13 cellular contexts compared by ENCODE assay signal in the genomic region with DNA sequence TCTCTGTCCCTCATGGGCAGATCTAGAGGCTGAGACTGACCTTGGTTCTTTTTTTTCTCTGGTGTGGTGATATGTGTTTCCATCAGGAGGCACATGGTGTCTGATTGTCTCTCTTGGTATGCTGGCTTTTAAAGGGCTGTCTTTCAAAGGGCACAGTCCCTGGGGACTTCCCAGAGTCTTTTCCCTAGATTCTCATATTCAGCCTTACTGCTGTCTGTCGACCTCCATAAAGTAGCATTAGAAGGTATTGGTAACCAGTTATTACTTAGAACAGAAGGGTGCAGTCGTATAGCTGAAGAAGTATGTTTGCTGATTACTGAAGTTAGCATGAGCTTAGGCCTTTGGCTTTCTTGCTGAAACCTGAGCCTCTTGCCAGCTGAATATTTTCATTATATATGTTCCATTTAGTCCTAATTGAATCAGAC.
DNase-seq lines count a peak whose midpoint lies in the region; ATAC-seq, FAIRE-seq and TF ChIP-seq lines count a peak whose summit lies in the region.
"Had no signal": no experiment of that assay in that cellular context is flagged by ENCODE, and none has a peak within 500 bp of the region (broad histone marks: within the 10 kb centered on the region; RNA-seq: fewer than 3 reads in every experiment).

No MANE protein-coding gene starts in this region.

- POLR2A ChIA-PET in GM12878 (lab: Charles Lee) = no interaction called here

- RAD21 ChIA-PET in GM12878 (lab: Charles Lee; ENCODE audit: unreplicated experiment) = interaction anchor here (1.0 kb wide), 1 partner anchor 8 kb away, joined by 5 read pairs; no protein-coding TSS in a partner anchor

- H3K36me3 ChIP-seq in GM12878 (ENCODE audit: control insufficient read depth in 2 of 2, insufficient read depth in 2 of 2, low read length in 1 of 2) = no peaks in the 10 kb centered on the region
- H3K36me3 ChIP-seq in spleen = peaks cover 0 to 53% (median 6%) of the 10 kb centered on the region in 6 donors

- intact Hi-C loops in GM12878 (cut with micrococcal nuclease; ENCODE audit: unreplicated experiment) (no loop called here), right cardiac atrium (cut with DNase I) (no loop called here), spleen (cut with DNase I; ENCODE audit: low total_unique reads) (no loop called here)

- TF ChIP-seq RAD21 in GM12878 (IDR thresholded peaks at IDR 0.05; ENCODE audit: insufficient read depth, low read depth, low read length) = no peak

- H3K27me3 ChIP-seq in GM12878 (replicated peaks in 1 of 2; ENCODE audit: control insufficient read depth in 2 of 2, insufficient read depth in 2 of 2, low read length in 1 of 2) (no peaks in the 10 kb centered on the region), right cardiac atrium (ENCODE audit: control insufficient read depth, insufficient read depth) (no peaks in the 10 kb centered on the region), spleen (replicated peaks in 1 of 7) (no peaks in the 10 kb centered on the region)

- H3K79me2 ChIP-seq in GM12878 (ENCODE audit: control insufficient read depth, insufficient read depth, low read length) = no peaks in the 10 kb centered on the region

- 93% methylated on average over 2 of the region's 2 CpGs for WGBS in GM12878 (ENCODE audit: insufficient coverage, insufficient replicate concordance, low lambda C conversion rate, missing lambda C conversion rate)
- 64% methylated on average over 2 of the region's 2 CpGs for WGBS in right cardiac atrium
- WGBS in spleen, 5 donors = 69 to 92% (median 77%) methylated on average over 2 of the region's 2 CpGs

- TF ChIP-seq POLR2A in GM12878 (IDR thresholded peaks at IDR 0.05; ENCODE audit: low read depth, low read length) = no peak
- TF ChIP-seq POLR2A in spleen (IDR thresholded peaks at IDR 0.05) = no peak

- H3K4me1 ChIP-seq in GM12878 (ENCODE audit: control insufficient read depth, insufficient read depth, low read length) (peaks cover 2% of the 10 kb centered on the region; the same call in 1 of the 2 replicates), right cardiac atrium (ENCODE audit: control insufficient read depth, insufficient read depth, low read length) (peaks cover 8% of the 10 kb centered on the region), spleen (peaks cover 0 to 48% (median 17%) of the 10 kb centered on the region in 6 donors)

- DNase-seq in NCI-H2227 (lab: John Stamatoyannopoulos, UW; ENCODE audit: unreplicated experiment) (peak; percentile 9), NCI-H2227 treated with DMSO at 0.1 percent for 48 hours (lab: John Stamatoyannopoulos, UW) (no peak), GM12878 (ENCODE audit: low read depth, low spot score) (no peak), right cardiac atrium (no peak), spleen (no peak), ecto neural progenitor cell (ENCODE audit: low spot score) (no peak)
- DNase-seq: 8988T; activated CD8-positive, alpha-beta memory T cell treated with anti-CD3 and anti-CD28 coated beads, Interleukin-2, amount 10 ng/mL, durations not matched to agents 7 days and 5 days; stimulated activated naive CD8-positive, alpha-beta T cell treated with anti-CD3 and anti-CD28 coated beads, Interleukin-15, Interleukin-2, amounts not matched to agents 100 U/mL and 50 U/mL, for 24 hours; T-helper 2 cell had no signal

- H3K9ac ChIP-seq in GM12878 (ENCODE audit: control insufficient read depth, insufficient read depth, low read length) = no peak overlapping the region

- no peaks in the 10 kb centered on the region for H4K20me1 ChIP-seq in GM12878 (ENCODE audit: control insufficient read depth, insufficient read depth)

- H3K4me3 ChIP-seq in GM12878 (no peak overlapping the region), right cardiac atrium (ENCODE audit: low read length) (no peak overlapping the region), spleen (no peak overlapping the region)

- no peaks in the 10 kb centered on the region for H3K9me3 ChIP-seq in GM12878 (replicated peaks; ENCODE audit: control insufficient read depth, insufficient read depth, low read length)
- no peaks in the 10 kb centered on the region for H3K9me3 ChIP-seq in right cardiac atrium (ENCODE audit: control insufficient read depth, low read length)
- no peaks in the 10 kb centered on the region for H3K9me3 ChIP-seq in spleen

- ATAC-seq in GM12878 (no peak), right cardiac atrium (peak; percentile 35 to 41), HG03097 (IDR thresholded peaks at IDR 0.05; ENCODE audit: low FRiP score, unreplicated experiment) (no peak), GM21786 (IDR thresholded peaks at IDR 0.05; ENCODE audit: unreplicated experiment) (no peak)
- ATAC-seq: activated CD8-positive, alpha-beta memory T cell treated with anti-CD3 and anti-CD28 coated beads, Interleukin-2, amount 10 ng/mL, durations not matched to agents 7 days and 5 days; natural killer cell treated with Interleukin-12 subunit alpha and Interleukin-12 subunit beta and Interleukin-15 and Interleukin-18, amount 100 ng/mL, for 72 hours; stimulated activated naive CD8-positive, alpha-beta T cell treated with anti-CD3 and anti-CD28 coated beads, Interleukin-15, Interleukin-2, amounts not matched to agents 100 U/mL and 50 U/mL, for 24 hours had no signal

- H3K4me2 ChIP-seq in GM12878 (ENCODE audit: control insufficient read depth, insufficient read depth) = no peak overlapping the region

- H3K27ac ChIP-seq in GM12878 (ENCODE audit: control insufficient read depth, insufficient read depth) (no peak overlapping the region), right cardiac atrium (ENCODE audit: low read length) (peak overlapping the region; percentile 36), spleen (peak overlapping the region in 7 of 8 donors; percentile 51 to 72 (median 62))

- SMC1A ChIA-PET in GM12878 (lab: Charles Lee; ENCODE audit: uncharacterized antibody, unreplicated experiment) = interaction anchor here (1.0 kb wide), 2 partner anchors 9 to 62 kb away, joined by 3 to 5 read pairs; no protein-coding TSS in a partner anchor

- no peak for TF ChIP-seq CTCF in GM12878 (IDR thresholded peaks at IDR 0.05 in 2 of 3, conservative IDR thresholded peaks at IDR 0.05 in 1 of 3; ENCODE audit: control insufficient read depth in 2 of 3, extremely low read depth in 1 of 3, insufficient read depth in 1 of 3, low read depth in 3 of 3, low read length in 3 of 3)
- no peak for TF ChIP-seq CTCF in spleen (IDR thresholded peaks at IDR 0.05 in 8 of 11, conservative IDR thresholded peaks at IDR 0.05 in 3 of 11)

- CTCF ChIA-PET in GM12878 (lab: Yijun Ruan, JAX) = interaction anchor here (1.6 kb wide), 1 partner anchor 38 kb away, joined by 6 read pairs; no protein-coding TSS in a partner anchor

- no TSS peak for BruUV-seq in GM12878 (replicated peaks; lab: Mats Ljungman, UMichigan)

- FAIRE-seq in GM12878 (lab: Jason Lieb, UNC) = no peak

- no peak for TF ChIP-seq EP300 in GM12878 (IDR thresholded peaks at IDR 0.05; ENCODE audit: borderline replicate concordance in 1 of 2, control insufficient read depth in 1 of 2, low read depth in 2 of 2, low read length in 2 of 2)

- in situ Hi-C loops in GM12878 (cut with MboI) = no loop called here

- no peak overlapping the region for H2AFZ ChIP-seq in GM12878 (ENCODE audit: control insufficient read depth, low read depth, low read length)

TF ChIP-seq in GM12878, 131 proteins besides CTCF, POLR2A, EP300 and RAD21:
- TF ChIP-seq, protein P1, sequence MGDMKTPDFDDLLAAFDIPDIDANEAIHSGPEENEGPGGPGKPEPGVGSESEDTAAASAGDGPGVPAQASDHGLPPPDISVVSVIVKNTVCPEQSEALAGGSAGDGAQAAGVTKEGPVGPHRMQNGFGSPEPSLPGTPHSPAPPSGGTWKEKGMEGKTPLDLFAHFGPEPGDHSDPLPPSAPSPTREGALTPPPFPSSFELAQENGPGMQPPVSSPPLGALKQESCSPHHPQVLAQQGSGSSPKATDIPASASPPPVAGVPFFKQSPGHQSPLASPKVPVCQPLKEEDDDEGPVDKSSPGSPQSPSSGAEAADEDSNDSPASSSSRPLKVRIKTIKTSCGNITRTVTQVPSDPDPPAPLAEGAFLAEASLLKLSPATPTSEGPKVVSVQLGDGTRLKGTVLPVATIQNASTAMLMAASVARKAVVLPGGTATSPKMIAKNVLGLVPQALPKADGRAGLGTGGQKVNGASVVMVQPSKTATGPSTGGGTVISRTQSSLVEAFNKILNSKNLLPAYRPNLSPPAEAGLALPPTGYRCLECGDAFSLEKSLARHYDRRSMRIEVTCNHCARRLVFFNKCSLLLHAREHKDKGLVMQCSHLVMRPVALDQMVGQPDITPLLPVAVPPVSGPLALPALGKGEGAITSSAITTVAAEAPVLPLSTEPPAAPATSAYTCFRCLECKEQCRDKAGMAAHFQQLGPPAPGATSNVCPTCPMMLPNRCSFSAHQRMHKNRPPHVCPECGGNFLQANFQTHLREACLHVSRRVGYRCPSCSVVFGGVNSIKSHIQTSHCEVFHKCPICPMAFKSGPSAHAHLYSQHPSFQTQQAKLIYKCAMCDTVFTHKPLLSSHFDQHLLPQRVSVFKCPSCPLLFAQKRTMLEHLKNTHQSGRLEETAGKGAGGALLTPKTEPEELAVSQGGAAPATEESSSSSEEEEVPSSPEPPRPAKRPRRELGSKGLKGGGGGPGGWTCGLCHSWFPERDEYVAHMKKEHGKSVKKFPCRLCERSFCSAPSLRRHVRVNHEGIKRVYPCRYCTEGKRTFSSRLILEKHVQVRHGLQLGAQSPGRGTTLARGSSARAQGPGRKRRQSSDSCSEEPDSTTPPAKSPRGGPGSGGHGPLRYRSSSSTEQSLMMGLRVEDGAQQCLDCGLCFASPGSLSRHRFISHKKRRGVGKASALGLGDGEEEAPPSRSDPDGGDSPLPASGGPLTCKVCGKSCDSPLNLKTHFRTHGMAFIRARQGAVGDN (IDR thresholded peaks at IDR 0.05) = 0 out of 2 replicates have a peak, but pooled peaks have one; percentile 40
- TF ChIP-seq SRF (IDR thresholded peaks at IDR 0.05; ENCODE audit: low read depth in 2 of 2, low read length in 2 of 2) = no peak

Comparison
In these comparisons a context has a peak if more than half of its experiments do, and no peak if none do; other contexts are left out.
1. ATAC-seq: peak in right cardiac atrium (2 of 2); none in GM12878 (single experiment), HG03097 (single experiment) and GM21786 (single experiment).